8 cellular contexts compared by ENCODE assay signal in genomic region chr14:77097006-77097688, GRCh38. TPM values are rescaled to one million over a fixed set of nuclear protein-coding genes. Genes with fewer than 3 reads are reported as not detected.
DNase-seq lines count a peak whose midpoint lies in the region; ATAC-seq and TF ChIP-seq lines count a peak whose summit lies in the region.

No MANE protein-coding gene starts in this region.

- H3K4me3 ChIP-seq in CD8-positive, alpha-beta T cell (ENCODE audit: low read depth, low read length), result peak overlapping the region; percentile 73
- peak overlapping the region; percentile 81 for H3K4me3 ChIP-seq in WI38 (ENCODE audit: low read depth, low read length)
- H3K4me3 ChIP-seq in gastrocnemius medialis, result peak overlapping the region; percentile 56 to 90 (median 69)

- CTCF ChIA-PET in CD8-positive, alpha-beta T cell (lab: Charles Lee), result interaction anchor here (0.8 to 6.4 kb wide), 7 partner anchors 12 to 390 kb away, joined by 3 to 87 read pairs (median 3); no protein-coding TSS in a partner anchor
- CTCF ChIA-PET in HEK293T (lab: Yijun Ruan, JAX), result interaction anchor here (0.6 to 3.0 kb wide), 6 partner anchors 11 to 225 kb away, joined by 3 to 17 read pairs (median 6); partner anchors contain the start of gene ZDHHC22

- no peak for DNase-seq in CD8-positive, alpha-beta T cell
- DNase-seq in HEK293T (ENCODE audit: extremely low spot score) (no peak), germinal center (ENCODE audit: low spot score) (peak; percentile 33), gastrocnemius medialis (no peak), NCI-H187 treated with DMSO at 0.1 percent for 48 hours (lab: John Stamatoyannopoulos, UW) (no peak), NCI-H2029 (lab: John Stamatoyannopoulos, UW) (no peak)

- H3K4me1 ChIP-seq in CD8-positive, alpha-beta T cell (ENCODE audit: insufficient read depth, low read length), result peaks cover 16% of the 10 kb centered on the region
- peaks cover 47 to 50% of the 10 kb centered on the region in 2 donors for H3K4me1 ChIP-seq in gastrocnemius medialis

- H3K9me3 ChIP-seq in CD8-positive, alpha-beta T cell (ENCODE audit: low read length), result no peaks in the 10 kb centered on the region
- H3K9me3 ChIP-seq in gastrocnemius medialis, result no peaks in the 10 kb centered on the region

- TF ChIP-seq POLR2A in gastrocnemius medialis (IDR thresholded peaks at IDR 0.05), result no peak

- no peaks in the 10 kb centered on the region for H3K9me3 Mint-ChIP-seq in CD8-positive, alpha-beta T cell

- peak overlapping the region; percentile 98 for H3K27ac Mint-ChIP-seq in CD8-positive, alpha-beta T cell

- no peaks in the 10 kb centered on the region for H3K27me3 ChIP-seq in CD8-positive, alpha-beta T cell (ENCODE audit: insufficient read depth, low read length)
- no peaks in the 10 kb centered on the region for H3K27me3 ChIP-seq in gastrocnemius medialis

- peak; percentile 4 for ATAC-seq in CD8-positive, alpha-beta T cell
- ATAC-seq in gastrocnemius medialis (peak; percentile 54 to 67), HG03354 (IDR thresholded peaks at IDR 0.05; ENCODE audit: poor library complexity, severe bottlenecking, unreplicated experiment) (no peak)

- H3K36me3 Mint-ChIP-seq in CD8-positive, alpha-beta T cell, result peaks cover 9% of the 10 kb centered on the region

- intact Hi-C loops in CD8-positive, alpha-beta T cell (cut with DNase I, micrococcal nuclease), result loop anchor here (1.0 to 10.0 kb wide), 7 partner anchors 28 to 1432 kb away; partner anchors contain the start of genes AHSA1 (in 1 of the 2), ALKBH1 (in 1 of the 2), ERG28 (in 1 of the 2) and IRF2BPL (in 1 of the 2)
- intact Hi-C loops in gastrocnemius medialis (cut with DNase I; ENCODE audit: low total_unique reads), result loop anchor here (1.0 to 5.0 kb wide), 3 partner anchors 20 to 55 kb away; no protein-coding TSS in a partner anchor

- H3K36me3 ChIP-seq in CD8-positive, alpha-beta T cell (ENCODE audit: insufficient read depth, low read length), result no peaks in the 10 kb centered on the region
- no peaks in the 10 kb centered on the region for H3K36me3 ChIP-seq in gastrocnemius medialis

- in situ Hi-C loops in gastrocnemius medialis (cut with MboI; ENCODE audit: low sequenced_read_pairs in 4 of 4), result loop anchor here in 1 of 4 donors (25.0 kb wide), 1 partner anchor 385 kb away; no protein-coding TSS in a partner anchor

- no peaks in the 10 kb centered on the region for H3K27me3 Mint-ChIP-seq in CD8-positive, alpha-beta T cell (ENCODE audit: low read depth)

- peaks cover 44% of the 10 kb centered on the region for H3K4me1 Mint-ChIP-seq in CD8-positive, alpha-beta T cell (ENCODE audit: low read depth)

- TF ChIP-seq CTCF in CD8-positive, alpha-beta T cell (IDR thresholded peaks at IDR 0.05), result no peak
- no peak for TF ChIP-seq CTCF in WI38 (IDR thresholded peaks at IDR 0.05; ENCODE audit: low read depth, low read length)
- TF ChIP-seq CTCF in gastrocnemius medialis (IDR thresholded peaks at IDR 0.05 in 4 of 5, conservative IDR thresholded peaks at IDR 0.05 in 1 of 5), result no peak

- peak overlapping the region; percentile 92 for H3K4me3 Mint-ChIP-seq in CD8-positive, alpha-beta T cell

- POLR2A ChIA-PET in CD8-positive, alpha-beta T cell (lab: Charles Lee), result interaction anchor here (0.6 to 2.1 kb wide), 2 partner anchors 48 to 284 kb away, joined by 4 to 7 read pairs; partner anchors contain the start of gene ANGEL1
- POLR2A ChIA-PET in HEK293T (lab: Yijun Ruan, JAX), result interaction anchor here (0.8 to 3.2 kb wide), 11 partner anchors 11 to 279 kb away, joined by 3 to 11 read pairs (median 6); partner anchors contain the start of gene ZDHHC22

- peak overlapping the region; percentile 97 for H3K27ac ChIP-seq in CD8-positive, alpha-beta T cell (ENCODE audit: low read depth, low read length)
- peak overlapping the region; percentile 93 to 99 (median 98) for H3K27ac ChIP-seq in gastrocnemius medialis

TF ChIP-seq in HEK293T, 16 proteins besides CTCF, POLR2A, EP300 and RAD21:
- TF ChIP-seq ZNF384 (IDR thresholded peaks at IDR 0.05) (no peak), SP1 (IDR thresholded peaks at IDR 0.05) (no peak), FOXK2 (IDR thresholded peaks at IDR 0.05) (no peak), ELF4 (IDR thresholded peaks at IDR 0.05) (no peak), L3MBTL2 (conservative IDR thresholded peaks at IDR 0.05) (peak; percentile 88), NFRKB (IDR thresholded peaks at IDR 0.05) (no peak), CTBP1 (IDR thresholded peaks at IDR 0.05; ENCODE audit: borderline replicate concordance) (no peak), ARNT (IDR thresholded peaks at IDR 0.05) (no peak)

RNA-seq across cellular contexts. Expression of gene CIPC, which starts 0.9 kb away (rescaled TPM):
- 1 to 10 TPM; 6.0 to 6.3 TPM for total RNA-seq in CD8-positive, alpha-beta T cell
- 100 to 1,000 TPM; 114 to 178 (median 120) TPM for total RNA-seq in gastrocnemius medialis

RNA-seq across cellular contexts. Expression of gene ZDHHC22, which starts 44.4 kb away (rescaled TPM):
- not detected for total RNA-seq in CD8-positive, alpha-beta T cell
- not detected for total RNA-seq in gastrocnemius medialis

Comparison
In these comparisons a context has a peak if more than half of its experiments do, and no peak if none do; other contexts are left out.
1. RNA of gene CIPC, which starts 0.9 kb away (total RNA-seq): 114 to 178 TPM in gastrocnemius medialis; 6.0 to 6.3 TPM in CD8-positive, alpha-beta T cell; every median in the first group is over 10 times any median in the second.
2. Peak in every context shown above with its lines, with median percentiles within 50 percentile points of each other: H3K4me3 ChIP-seq.